1 cellular context compared by ENCODE assay signal in the genomic region with DNA sequence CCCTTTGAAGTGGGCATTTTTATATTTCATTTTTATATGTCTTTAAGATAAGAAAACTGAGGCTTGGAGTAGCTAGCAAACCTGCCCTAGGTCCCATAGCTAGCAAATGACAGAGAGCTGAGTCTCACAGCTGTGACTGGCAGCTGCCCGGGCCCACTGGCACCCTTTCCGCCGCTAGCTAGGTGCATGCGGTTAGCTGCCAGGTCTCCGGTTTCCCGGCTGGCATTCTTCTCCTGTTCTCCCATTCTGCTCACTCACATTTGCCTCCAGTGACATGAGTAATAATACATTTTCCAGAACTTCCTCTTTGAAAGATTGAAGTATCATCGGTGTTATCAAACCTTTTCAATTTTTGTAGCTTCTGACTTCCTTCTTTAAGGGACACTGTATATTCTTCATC.
TF ChIP-seq lines count a peak whose summit lies in the region.

No MANE protein-coding gene starts in this region.

TF ChIP-seq in SK-N-SH, 30 proteins besides CTCF, POLR2A, EP300 and RAD21 (continued from another document):
- no peak for TF ChIP-seq SIN3A (IDR thresholded peaks at IDR 0.05; ENCODE audit: borderline replicate concordance, low read depth, low read length)
- no peak for TF ChIP-seq FOSL2 (IDR thresholded peaks at IDR 0.05; ENCODE audit: borderline replicate concordance, low read depth)
- TF ChIP-seq JUND (IDR thresholded peaks at IDR 0.05): no peak
- TF ChIP-seq RXRA (IDR thresholded peaks at IDR 0.05; ENCODE audit: borderline replicate concordance, low read depth): no peak
- no peak for TF ChIP-seq CHD2 (IDR thresholded peaks at IDR 0.05; ENCODE audit: low read length, partially characterized antibody)
- TF ChIP-seq, protein P1, sequence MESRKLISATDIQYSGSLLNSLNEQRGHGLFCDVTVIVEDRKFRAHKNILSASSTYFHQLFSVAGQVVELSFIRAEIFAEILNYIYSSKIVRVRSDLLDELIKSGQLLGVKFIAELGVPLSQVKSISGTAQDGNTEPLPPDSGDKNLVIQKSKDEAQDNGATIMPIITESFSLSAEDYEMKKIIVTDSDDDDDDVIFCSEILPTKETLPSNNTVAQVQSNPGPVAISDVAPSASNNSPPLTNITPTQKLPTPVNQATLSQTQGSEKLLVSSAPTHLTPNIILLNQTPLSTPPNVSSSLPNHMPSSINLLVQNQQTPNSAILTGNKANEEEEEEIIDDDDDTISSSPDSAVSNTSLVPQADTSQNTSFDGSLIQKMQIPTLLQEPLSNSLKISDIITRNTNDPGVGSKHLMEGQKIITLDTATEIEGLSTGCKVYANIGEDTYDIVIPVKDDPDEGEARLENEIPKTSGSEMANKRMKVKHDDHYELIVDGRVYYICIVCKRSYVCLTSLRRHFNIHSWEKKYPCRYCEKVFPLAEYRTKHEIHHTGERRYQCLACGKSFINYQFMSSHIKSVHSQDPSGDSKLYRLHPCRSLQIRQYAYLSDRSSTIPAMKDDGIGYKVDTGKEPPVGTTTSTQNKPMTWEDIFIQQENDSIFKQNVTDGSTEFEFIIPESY (IDR thresholded peaks at IDR 0.05; ENCODE audit: borderline replicate concordance, low read depth): no peak
- TF ChIP-seq, protein P2, sequence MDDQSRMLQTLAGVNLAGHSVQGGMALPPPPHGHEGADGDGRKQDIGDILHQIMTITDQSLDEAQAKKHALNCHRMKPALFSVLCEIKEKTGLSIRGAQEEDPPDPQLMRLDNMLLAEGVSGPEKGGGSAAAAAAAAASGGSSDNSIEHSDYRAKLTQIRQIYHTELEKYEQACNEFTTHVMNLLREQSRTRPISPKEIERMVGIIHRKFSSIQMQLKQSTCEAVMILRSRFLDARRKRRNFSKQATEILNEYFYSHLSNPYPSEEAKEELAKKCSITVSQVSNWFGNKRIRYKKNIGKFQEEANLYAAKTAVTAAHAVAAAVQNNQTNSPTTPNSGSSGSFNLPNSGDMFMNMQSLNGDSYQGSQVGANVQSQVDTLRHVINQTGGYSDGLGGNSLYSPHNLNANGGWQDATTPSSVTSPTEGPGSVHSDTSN (IDR thresholded peaks at IDR 0.05): peak; percentile 40
- TF ChIP-seq TAF1 (IDR thresholded peaks at IDR 0.05; ENCODE audit: borderline replicate concordance, low read depth, low read length): no peak
- TF ChIP-seq, protein P3, sequence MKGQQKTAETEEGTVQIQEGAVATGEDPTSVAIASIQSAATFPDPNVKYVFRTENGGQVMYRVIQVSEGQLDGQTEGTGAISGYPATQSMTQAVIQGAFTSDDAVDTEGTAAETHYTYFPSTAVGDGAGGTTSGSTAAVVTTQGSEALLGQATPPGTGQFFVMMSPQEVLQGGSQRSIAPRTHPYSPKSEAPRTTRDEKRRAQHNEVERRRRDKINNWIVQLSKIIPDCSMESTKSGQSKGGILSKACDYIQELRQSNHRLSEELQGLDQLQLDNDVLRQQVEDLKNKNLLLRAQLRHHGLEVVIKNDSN (IDR thresholded peaks at IDR 0.05; ENCODE audit: borderline replicate concordance, low read depth): no peak
- TF ChIP-seq TCF12 (IDR thresholded peaks at IDR 0.05): peak; percentile 49
- TF ChIP-seq FOXM1 (IDR thresholded peaks at IDR 0.05; ENCODE audit: low read depth): no peak
TF ChIP-seq in SK-N-SH: peak in this region for 2.
